9 cellular contexts compared by ENCODE assay signal in the genomic region with DNA sequence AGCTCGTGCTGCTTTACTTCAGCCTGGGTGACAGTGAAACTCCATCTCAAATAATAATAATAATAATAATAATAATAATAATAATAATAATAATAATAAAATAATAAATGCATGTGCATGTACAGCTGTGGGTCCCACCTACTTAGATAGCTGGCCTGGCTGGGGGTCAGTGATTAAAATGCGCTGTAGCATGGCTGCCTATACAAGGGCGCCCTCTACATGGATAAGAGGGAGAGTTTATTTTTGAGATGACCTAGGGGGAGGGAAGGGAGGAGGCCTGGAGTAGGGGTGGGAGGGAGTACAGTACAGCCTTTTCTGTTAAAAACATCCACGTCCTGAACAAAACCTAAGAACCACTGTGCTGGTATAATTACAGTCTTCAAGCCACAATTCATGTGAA.
DNase-seq lines count a peak whose midpoint lies in the region; ATAC-seq and TF ChIP-seq lines count a peak whose summit lies in the region.
"Had no signal": no experiment of that assay in that cellular context is flagged by ENCODE, and none has a peak within 500 bp of the region (broad histone marks: within the 10 kb centered on the region; RNA-seq: fewer than 3 reads in every experiment).

No MANE protein-coding gene starts in this region.

- no peak for TF ChIP-seq POLR2A in stomach (IDR thresholded peaks at IDR 0.05)

- TF ChIP-seq EP300 in stomach (IDR thresholded peaks at IDR 0.05) = no peak

- WGBS in stomach, 5 donors = 44 to 65% (median 56%) methylated on average over 4 of the region's 4 CpGs

- no peak overlapping the region for H3K4me3 ChIP-seq in parathyroid adenoma (ENCODE audit: low read depth, low read length)
- H3K4me3 ChIP-seq in stomach = no peak overlapping the region
- H3K4me3 ChIP-seq: SJSA1 had no signal

- no peak for ATAC-seq in GM21825 (IDR thresholded peaks at IDR 0.05; ENCODE audit: unreplicated experiment)

- H3K9ac ChIP-seq in parathyroid adenoma = no peak overlapping the region

- H3K27me3 ChIP-seq in parathyroid adenoma (ENCODE audit: control insufficient read depth, insufficient read depth, low read length) = no peaks in the 10 kb centered on the region
- H3K27me3 ChIP-seq in stomach = no peaks in the 10 kb centered on the region
- H3K27me3 ChIP-seq: SJSA1 had no signal

- H3K79me2 ChIP-seq in parathyroid adenoma = peaks cover 15% of the 10 kb centered on the region

- DNase-seq in NCI-H1694 treated with DMSO at 0.1 percent for 48 hours (lab: John Stamatoyannopoulos, UW) (peak; percentile 31), NCI-H1694 (lab: John Stamatoyannopoulos, UW) (no peak), NCI-H1092 treated with DMSO at 0.1 percent for 48 hours (lab: John Stamatoyannopoulos, UW) (peak; percentile 83), DMS114 treated with DMSO at 0.1 percent for 48 hours (lab: John Stamatoyannopoulos, UW; ENCODE audit: unreplicated experiment) (no peak), stomach (no peak)

- no peak overlapping the region for H2AFZ ChIP-seq in parathyroid adenoma

- H3K4me1 ChIP-seq in parathyroid adenoma (peaks cover 14% of the 10 kb centered on the region), stomach (no peaks in the 10 kb centered on the region)
- H3K4me1 ChIP-seq: SJSA1 had no signal

- H3K36me3 ChIP-seq in parathyroid adenoma (ENCODE audit: control insufficient read depth, insufficient read depth, low read length) (no peaks in the 10 kb centered on the region), stomach (no peaks in the 10 kb centered on the region)
- H3K36me3 ChIP-seq: SJSA1 had no signal

- H3K9me3 ChIP-seq in parathyroid adenoma (ENCODE audit: control insufficient read depth, low read length) = no peaks in the 10 kb centered on the region
- no peaks in the 10 kb centered on the region for H3K9me3 ChIP-seq in stomach
- H3K9me3 ChIP-seq: SJSA1 had no signal

- TF ChIP-seq CTCF in VCaP (conservative IDR thresholded peaks at IDR 0.05) = peak; percentile 82
- peak; percentile 45 for TF ChIP-seq CTCF in parathyroid adenoma (IDR thresholded peaks at IDR 0.05)
- TF ChIP-seq CTCF in stomach (IDR thresholded peaks at IDR 0.05) = no peak

- intact Hi-C loops in stomach (cut with DNase I; ENCODE audit: low total_unique reads) = no loop called here

- H3K27ac ChIP-seq in VCaP = no peak overlapping the region
- H3K27ac ChIP-seq in parathyroid adenoma = no peak overlapping the region
- H3K27ac ChIP-seq in stomach = no peak overlapping the region
- H3K27ac ChIP-seq: SJSA1 had no signal

- no peak overlapping the region for H3K4me2 ChIP-seq in parathyroid adenoma (ENCODE audit: low read length)

Comparison
In these comparisons a context has a peak if more than half of its experiments do, and no peak if none do; other contexts are left out.
1. DNase-seq: peak in NCI-H1694 treated with DMSO at 0.1 percent for 48 hours (single experiment) and NCI-H1092 treated with DMSO at 0.1 percent for 48 hours (single experiment); none in NCI-H1694 (single experiment), DMS114 treated with DMSO at 0.1 percent for 48 hours (single experiment) and stomach (single experiment).
2. CTCF ChIP-seq: peak in VCaP (single experiment) and parathyroid adenoma (single experiment); none in stomach (0 of 7).